Comparison of ENCODE assay signal across 7 cellular contexts in genomic region chr17:81261096-81261495, GRCh38.
"Had no signal": no experiment of that assay in that cellular context is flagged by ENCODE, and none has a peak within 500 bp of the region (broad histone marks: within the 10 kb centered on the region; RNA-seq: fewer than 3 reads in every experiment).

No MANE protein-coding gene starts in this region.

- H3K9me3 ChIP-seq: HAP-1 had no signal

- H3K4me3 ChIP-seq: HAP-1, K562 had no signal

- ATAC-seq: HCT116, K562 had no signal

- DNase-seq: GOT3, H7, IMR-90, KG1 had no signal

- H3K4me1 ChIP-seq: HAP-1 had no signal
